ENCODE assay signal across 8 cellular contexts in genomic region chr12:74539765-74540526, GRCh38. TPM values are rescaled to one million over a fixed set of nuclear protein-coding genes. Genes with fewer than 3 reads are reported as not detected.
DNase-seq lines count a peak whose midpoint lies in the region; ATAC-seq, FAIRE-seq and TF ChIP-seq lines count a peak whose summit lies in the region.

No MANE protein-coding gene starts in this region.

- no peaks in the 10 kb centered on the region for H3K9me3 ChIP-seq in CD8-positive, alpha-beta memory T cell (ENCODE audit: low read length)
- H3K9me3 ChIP-seq in colonic mucosa, result no peaks in the 10 kb centered on the region

- H3K4me1 Mint-ChIP-seq in CD8-positive, alpha-beta memory T cell, result peaks cover 65 to 70% (median 68%) of the 10 kb centered on the region in 3 donors
- H3K4me1 Mint-ChIP-seq in natural killer cell treated with Interleukin-12 subunit alpha and Interleukin-12 subunit beta and Interleukin-15 and Interleukin-18, amount 100 ng/mL, for 72 hours (ENCODE audit: low read depth in 2 of 2), result peaks cover 42 to 56% of the 10 kb centered on the region in 2 donors

- H3K36me3 Mint-ChIP-seq in CD8-positive, alpha-beta memory T cell, result peaks cover 0 to 56% (median 13%) of the 10 kb centered on the region in 3 donors
- H3K36me3 Mint-ChIP-seq in natural killer cell treated with Interleukin-12 subunit alpha and Interleukin-12 subunit beta and Interleukin-15 and Interleukin-18, amount 100 ng/mL, for 72 hours, result peaks cover 17% of the 10 kb centered on the region

- no peak for TF ChIP-seq CTCF in LNCaP clone FGC (IDR thresholded peaks at IDR 0.05; ENCODE audit: control insufficient read depth, extremely low read depth, insufficient read depth)
- no peak for TF ChIP-seq CTCF in colonic mucosa (IDR thresholded peaks at IDR 0.05)

- no peak for DNase-seq in CD8-positive, alpha-beta memory T cell
- no peak for DNase-seq in LNCaP clone FGC (ENCODE audit: low read depth)
- DNase-seq in colonic mucosa, result no peak
- DNase-seq in natural killer cell treated with Interleukin-12 subunit alpha and Interleukin-12 subunit beta and Interleukin-15 and Interleukin-18, amount 100 ng/mL, for 72 hours (ENCODE audit: low spot score), result no peak
- no peak for DNase-seq in frontal cortex (ENCODE audit: low spot score in 2 of 2)
- no peak for DNase-seq in medulla oblongata (ENCODE audit: extremely low spot score)

- peak overlapping the region; percentile 98 for H3K27ac ChIP-seq in CD8-positive, alpha-beta memory T cell (ENCODE audit: low read depth, low read length)
- H3K27ac ChIP-seq in colonic mucosa, result no peak overlapping the region

- no peak for ATAC-seq in natural killer cell treated with Interleukin-12 subunit alpha and Interleukin-12 subunit beta and Interleukin-15 and Interleukin-18, amount 100 ng/mL, for 72 hours
- no peak for ATAC-seq in HG02588 (IDR thresholded peaks at IDR 0.05; ENCODE audit: unreplicated experiment)
- no peak for ATAC-seq in GM18517 (IDR thresholded peaks at IDR 0.05; ENCODE audit: unreplicated experiment)

- intact Hi-C loops in colonic mucosa (cut with DNase I), result no loop called here

- H3K27ac Mint-ChIP-seq in CD8-positive, alpha-beta memory T cell, result peak overlapping the region; percentile 53 to 100 (median 98)
- peak overlapping the region; percentile 96 to 100 for H3K27ac Mint-ChIP-seq in natural killer cell treated with Interleukin-12 subunit alpha and Interleukin-12 subunit beta and Interleukin-15 and Interleukin-18, amount 100 ng/mL, for 72 hours

- H3K27me3 ChIP-seq in CD8-positive, alpha-beta memory T cell (ENCODE audit: insufficient read depth, low read length, poor library complexity, severe bottlenecking), result no peaks in the 10 kb centered on the region
- H3K27me3 ChIP-seq in colonic mucosa, result no peaks in the 10 kb centered on the region

- H3K4me1 ChIP-seq in CD8-positive, alpha-beta memory T cell (ENCODE audit: insufficient read depth, low read length), result peaks cover 42% of the 10 kb centered on the region
- peaks cover 5% of the 10 kb centered on the region for H3K4me1 ChIP-seq in colonic mucosa

- H3K36me3 ChIP-seq in CD8-positive, alpha-beta memory T cell (ENCODE audit: insufficient read depth, low read length), result peaks cover 5% of the 10 kb centered on the region
- no peaks in the 10 kb centered on the region for H3K36me3 ChIP-seq in colonic mucosa

- no peak for FAIRE-seq in frontal cortex (lab: Jason Lieb, UNC)

- peak overlapping the region; percentile 90 to 99 (median 97) for H3K4me3 Mint-ChIP-seq in CD8-positive, alpha-beta memory T cell
- H3K4me3 Mint-ChIP-seq in natural killer cell treated with Interleukin-12 subunit alpha and Interleukin-12 subunit beta and Interleukin-15 and Interleukin-18, amount 100 ng/mL, for 72 hours, result peak overlapping the region; percentile 99

- H3K27me3 Mint-ChIP-seq in CD8-positive, alpha-beta memory T cell, result no peaks in the 10 kb centered on the region
- H3K27me3 Mint-ChIP-seq in natural killer cell treated with Interleukin-12 subunit alpha and Interleukin-12 subunit beta and Interleukin-15 and Interleukin-18, amount 100 ng/mL, for 72 hours, result no peaks in the 10 kb centered on the region

- peak overlapping the region; percentile 95 for H3K4me3 ChIP-seq in CD8-positive, alpha-beta memory T cell (ENCODE audit: low read length)
- H3K4me3 ChIP-seq in LNCaP clone FGC (ENCODE audit: low read depth, low read length), result peak overlapping the region; percentile 94; the same call in 1 of the 2 replicates
- H3K4me3 ChIP-seq in colonic mucosa, result peak overlapping the region; percentile 66

- H3K9me3 Mint-ChIP-seq in CD8-positive, alpha-beta memory T cell, result no peaks in the 10 kb centered on the region
- H3K9me3 Mint-ChIP-seq in natural killer cell treated with Interleukin-12 subunit alpha and Interleukin-12 subunit beta and Interleukin-15 and Interleukin-18, amount 100 ng/mL, for 72 hours, result no peaks in the 10 kb centered on the region

- CTCF ChIA-PET in CD8-positive, alpha-beta memory T cell (lab: Charles Lee), result no interaction called here

- POLR2A ChIA-PET in CD8-positive, alpha-beta memory T cell (lab: Charles Lee), result no interaction called here

- peak overlapping the region; percentile 56 to 99 for H3K9ac ChIP-seq in colonic mucosa (ENCODE audit: low read depth in 2 of 2, low read length in 2 of 2)

RNA-seq across cellular contexts. Expression of gene ATXN7L3B, which starts 2.3 kb away (rescaled TPM):
- 10 to 100 TPM; 22.5 to 22.7 TPM for total RNA-seq in CD8-positive, alpha-beta memory T cell
- polyA plus RNA-seq in CD8-positive, alpha-beta memory T cell, result 21.9 TPM
- 10 to 100 TPM; 28.8 to 29.6 TPM for total RNA-seq in colonic mucosa
- total RNA-seq in natural killer cell treated with Interleukin-12 subunit alpha and Interleukin-12 subunit beta and Interleukin-15 and Interleukin-18, amount 100 ng/mL, for 72 hours, result 10 to 100 TPM; 18.4 to 22.0 TPM
- 103 TPM for total RNA-seq in frontal cortex
